1 cellular context compared by ENCODE assay signal in genomic region chr12:101671157-101671791, GRCh38.
TF ChIP-seq lines count a peak whose summit lies in the region.

No MANE protein-coding gene starts in this region.

TF ChIP-seq in GM23338, 12 proteins besides CTCF, POLR2A, EP300 and RAD21 (continued from another document):
- TF ChIP-seq REST (IDR thresholded peaks at IDR 0.05; ENCODE audit: unreplicated experiment): no peak
- TF ChIP-seq EZH2phosphoT487 (IDR thresholded peaks at IDR 0.05; ENCODE audit: unreplicated experiment): no peak
- no peak for TF ChIP-seq CREB1 (CRISPR knock-in tag; IDR thresholded peaks at IDR 0.05; ENCODE audit: low read depth)
- no peak for TF ChIP-seq NANOG (IDR thresholded peaks at IDR 0.05; ENCODE audit: borderline replicate concordance)
